Comparison of ENCODE assay signal across 1 cellular context in genomic region chr2:48312126-48312525, GRCh38.
TF ChIP-seq lines count a peak whose summit lies in the region.

No MANE protein-coding gene starts in this region.

TF ChIP-seq in HepG2, 621 proteins besides CTCF, POLR2A, EP300 and RAD21 (continued from another document and continues in another):
- TF ChIP-seq ZNF333 (CRISPR knock-in tag; IDR thresholded peaks at IDR 0.05; ENCODE audit: borderline replicate concordance) (no peak), ZNF431 (CRISPR knock-in tag; IDR thresholded peaks at IDR 0.05; ENCODE audit: borderline replicate concordance, low read depth) (no peak), CHCHD3 (CRISPR knock-in tag; IDR thresholded peaks at IDR 0.05) (no peak), PITX1 (CRISPR knock-in tag; IDR thresholded peaks at IDR 0.05) (no peak), SAP130 (CRISPR knock-in tag; IDR thresholded peaks at IDR 0.05; ENCODE audit: low read depth) (peak; percentile 10; the same call in 1 of the 2 replicates), CEBPG (CRISPR knock-in tag; IDR thresholded peaks at IDR 0.05) (peak; percentile 16; the same call in 1 of the 2 replicates), ZSCAN31 (CRISPR knock-in tag; IDR thresholded peaks at IDR 0.05; ENCODE audit: low read depth) (no peak), POGZ (CRISPR knock-in tag; IDR thresholded peaks at IDR 0.05) (peak; percentile 48), ZEB1 (IDR thresholded peaks at IDR 0.05; ENCODE audit: insufficient replicate concordance, low read depth) (peak; percentile 88), PAX8 (CRISPR knock-in tag; IDR thresholded peaks at IDR 0.05; ENCODE audit: borderline replicate concordance) (no peak), MED1 (CRISPR knock-in tag; IDR thresholded peaks at IDR 0.05) (peak; percentile 10; the same call in 1 of the 2 replicates), MED8 (CRISPR knock-in tag; IDR thresholded peaks at IDR 0.05; ENCODE audit: insufficient replicate concordance) (no peak), CBX1 (IDR thresholded peaks at IDR 0.05; ENCODE audit: low read depth) (no peak), CBX5 (CRISPR knock-in tag; IDR thresholded peaks at IDR 0.05; ENCODE audit: borderline replicate concordance) (no peak), ZNF335 (CRISPR knock-in tag; IDR thresholded peaks at IDR 0.05) (0 out of 2 replicates have a peak, but pooled peaks have one; percentile 9), AHDC1 (CRISPR knock-in tag; IDR thresholded peaks at IDR 0.05; ENCODE audit: borderline replicate concordance) (no peak), ZNF317 (CRISPR knock-in tag; IDR thresholded peaks at IDR 0.05) (0 out of 2 replicates have a peak, but pooled peaks have one; percentile 32), ZBTB39 (CRISPR knock-in tag; IDR thresholded peaks at IDR 0.05) (no peak), ZNF468 (CRISPR knock-in tag; IDR thresholded peaks at IDR 0.05) (no peak), TFE3 (CRISPR knock-in tag; IDR thresholded peaks at IDR 0.05) (no peak), HINFP (CRISPR knock-in tag; IDR thresholded peaks at IDR 0.05; ENCODE audit: low read depth) (no peak), ARNTL (CRISPR knock-in tag; IDR thresholded peaks at IDR 0.05) (no peak), NPAS2 (CRISPR knock-in tag; IDR thresholded peaks at IDR 0.05; ENCODE audit: borderline replicate concordance) (no peak), TRIM24 (CRISPR knock-in tag; IDR thresholded peaks at IDR 0.05) (no peak), ZNF562 (CRISPR knock-in tag; IDR thresholded peaks at IDR 0.05; ENCODE audit: borderline replicate concordance) (no peak), RBFOX2 (IDR thresholded peaks at IDR 0.05; ENCODE audit: low read depth, low read length) (no peak), JUN (CRISPR knock-in tag; IDR thresholded peaks at IDR 0.05) (no peak), ZNF3 (CRISPR knock-in tag; IDR thresholded peaks at IDR 0.05) (no peak), PBX3 (CRISPR knock-in tag; IDR thresholded peaks at IDR 0.05; ENCODE audit: borderline replicate concordance) (no peak), ARHGAP35 (CRISPR knock-in tag; IDR thresholded peaks at IDR 0.05; ENCODE audit: borderline replicate concordance) (no peak), SKI (IDR thresholded peaks at IDR 0.05; ENCODE audit: partially characterized antibody) (no peak), ZNF737 (CRISPR knock-in tag; IDR thresholded peaks at IDR 0.05; ENCODE audit: borderline replicate concordance) (no peak), MED13 (CRISPR knock-in tag; IDR thresholded peaks at IDR 0.05) (no peak), CEBPB (IDR thresholded peaks at IDR 0.05; ENCODE audit: borderline replicate concordance, low read depth, low read length) (peak; percentile 30; the same call in 1 of the 2 replicates)
- TF ChIP-seq, protein P1, sequence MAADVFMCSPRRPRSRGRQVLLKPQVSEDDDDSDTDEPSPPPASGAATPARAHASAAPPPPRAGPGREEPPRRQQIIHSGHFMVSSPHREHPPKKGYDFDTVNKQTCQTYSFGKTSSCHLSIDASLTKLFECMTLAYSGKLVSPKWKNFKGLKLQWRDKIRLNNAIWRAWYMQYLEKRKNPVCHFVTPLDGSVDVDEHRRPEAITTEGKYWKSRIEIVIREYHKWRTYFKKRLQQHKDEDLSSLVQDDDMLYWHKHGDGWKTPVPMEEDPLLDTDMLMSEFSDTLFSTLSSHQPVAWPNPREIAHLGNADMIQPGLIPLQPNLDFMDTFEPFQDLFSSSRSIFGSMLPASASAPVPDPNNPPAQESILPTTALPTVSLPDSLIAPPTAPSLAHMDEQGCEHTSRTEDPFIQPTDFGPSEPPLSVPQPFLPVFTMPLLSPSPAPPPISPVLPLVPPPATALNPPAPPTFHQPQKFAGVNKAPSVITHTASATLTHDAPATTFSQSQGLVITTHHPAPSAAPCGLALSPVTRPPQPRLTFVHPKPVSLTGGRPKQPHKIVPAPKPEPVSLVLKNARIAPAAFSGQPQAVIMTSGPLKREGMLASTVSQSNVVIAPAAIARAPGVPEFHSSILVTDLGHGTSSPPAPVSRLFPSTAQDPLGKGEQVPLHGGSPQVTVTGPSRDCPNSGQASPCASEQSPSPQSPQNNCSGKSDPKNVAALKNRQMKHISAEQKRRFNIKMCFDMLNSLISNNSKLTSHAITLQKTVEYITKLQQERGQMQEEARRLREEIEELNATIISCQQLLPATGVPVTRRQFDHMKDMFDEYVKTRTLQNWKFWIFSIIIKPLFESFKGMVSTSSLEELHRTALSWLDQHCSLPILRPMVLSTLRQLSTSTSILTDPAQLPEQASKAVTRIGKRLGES (CRISPR knock-in tag; IDR thresholded peaks at IDR 0.05; ENCODE audit: borderline replicate concordance), result no peak
- TF ChIP-seq, protein P2, sequence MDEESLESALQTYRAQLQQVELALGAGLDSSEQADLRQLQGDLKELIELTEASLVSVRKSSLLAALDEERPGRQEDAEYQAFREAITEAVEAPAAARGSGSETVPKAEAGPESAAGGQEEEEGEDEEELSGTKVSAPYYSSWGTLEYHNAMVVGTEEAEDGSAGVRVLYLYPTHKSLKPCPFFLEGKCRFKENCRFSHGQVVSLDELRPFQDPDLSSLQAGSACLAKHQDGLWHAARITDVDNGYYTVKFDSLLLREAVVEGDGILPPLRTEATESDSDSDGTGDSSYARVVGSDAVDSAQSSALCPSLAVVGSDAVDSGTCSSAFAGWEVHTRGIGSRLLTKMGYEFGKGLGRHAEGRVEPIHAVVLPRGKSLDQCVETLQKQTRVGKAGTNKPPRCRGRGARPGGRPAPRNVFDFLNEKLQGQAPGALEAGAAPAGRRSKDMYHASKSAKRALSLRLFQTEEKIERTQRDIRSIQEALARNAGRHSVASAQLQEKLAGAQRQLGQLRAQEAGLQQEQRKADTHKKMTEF (CRISPR knock-in tag; IDR thresholded peaks at IDR 0.05), result no peak
- TF ChIP-seq, protein P3, sequence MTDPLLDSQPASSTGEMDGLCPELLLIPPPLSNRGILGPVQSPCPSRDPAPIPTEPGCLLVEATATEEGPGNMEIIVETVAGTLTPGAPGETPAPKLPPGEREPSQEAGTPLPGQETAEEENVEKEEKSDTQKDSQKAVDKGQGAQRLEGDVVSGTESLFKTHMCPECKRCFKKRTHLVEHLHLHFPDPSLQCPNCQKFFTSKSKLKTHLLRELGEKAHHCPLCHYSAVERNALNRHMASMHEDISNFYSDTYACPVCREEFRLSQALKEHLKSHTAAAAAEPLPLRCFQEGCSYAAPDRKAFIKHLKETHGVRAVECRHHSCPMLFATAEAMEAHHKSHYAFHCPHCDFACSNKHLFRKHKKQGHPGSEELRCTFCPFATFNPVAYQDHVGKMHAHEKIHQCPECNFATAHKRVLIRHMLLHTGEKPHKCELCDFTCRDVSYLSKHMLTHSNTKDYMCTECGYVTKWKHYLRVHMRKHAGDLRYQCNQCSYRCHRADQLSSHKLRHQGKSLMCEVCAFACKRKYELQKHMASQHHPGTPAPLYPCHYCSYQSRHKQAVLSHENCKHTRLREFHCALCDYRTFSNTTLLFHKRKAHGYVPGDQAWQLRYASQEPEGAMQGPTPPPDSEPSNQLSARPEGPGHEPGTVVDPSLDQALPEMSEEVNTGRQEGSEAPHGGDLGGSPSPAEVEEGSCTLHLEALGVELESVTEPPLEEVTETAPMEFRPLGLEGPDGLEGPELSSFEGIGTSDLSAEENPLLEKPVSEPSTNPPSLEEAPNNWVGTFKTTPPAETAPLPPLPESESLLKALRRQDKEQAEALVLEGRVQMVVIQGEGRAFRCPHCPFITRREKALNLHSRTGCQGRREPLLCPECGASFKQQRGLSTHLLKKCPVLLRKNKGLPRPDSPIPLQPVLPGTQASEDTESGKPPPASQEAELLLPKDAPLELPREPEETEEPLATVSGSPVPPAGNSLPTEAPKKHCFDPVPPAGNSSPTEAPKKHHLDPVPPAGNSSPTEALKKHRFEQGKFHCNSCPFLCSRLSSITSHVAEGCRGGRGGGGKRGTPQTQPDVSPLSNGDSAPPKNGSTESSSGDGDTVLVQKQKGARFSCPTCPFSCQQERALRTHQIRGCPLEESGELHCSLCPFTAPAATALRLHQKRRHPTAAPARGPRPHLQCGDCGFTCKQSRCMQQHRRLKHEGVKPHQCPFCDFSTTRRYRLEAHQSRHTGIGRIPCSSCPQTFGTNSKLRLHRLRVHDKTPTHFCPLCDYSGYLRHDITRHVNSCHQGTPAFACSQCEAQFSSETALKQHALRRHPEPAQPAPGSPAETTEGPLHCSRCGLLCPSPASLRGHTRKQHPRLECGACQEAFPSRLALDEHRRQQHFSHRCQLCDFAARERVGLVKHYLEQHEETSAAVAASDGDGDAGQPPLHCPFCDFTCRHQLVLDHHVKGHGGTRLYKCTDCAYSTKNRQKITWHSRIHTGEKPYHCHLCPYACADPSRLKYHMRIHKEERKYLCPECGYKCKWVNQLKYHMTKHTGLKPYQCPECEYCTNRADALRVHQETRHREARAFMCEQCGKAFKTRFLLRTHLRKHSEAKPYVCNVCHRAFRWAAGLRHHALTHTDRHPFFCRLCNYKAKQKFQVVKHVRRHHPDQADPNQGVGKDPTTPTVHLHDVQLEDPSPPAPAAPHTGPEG (CRISPR knock-in tag; IDR thresholded peaks at IDR 0.05), result no peak
